Comparison of ENCODE assay signal across 1 cellular context in genomic region chr10:5188358-5188757, GRCh38.
TF ChIP-seq lines count a peak whose summit lies in the region.

No MANE protein-coding gene starts in this region.

TF ChIP-seq in liver, 16 proteins besides CTCF, POLR2A, EP300 and RAD21 (continued from another document):
- peak; percentile 78 for TF ChIP-seq ZBTB33 (IDR thresholded peaks at IDR 0.05)
- TF ChIP-seq EGR1 (IDR thresholded peaks at IDR 0.05; ENCODE audit: low read depth in 2 of 2) = peak in 1 of 2 donors; percentile 58
